18 cellular contexts compared by ENCODE assay signal in the genomic region with DNA sequence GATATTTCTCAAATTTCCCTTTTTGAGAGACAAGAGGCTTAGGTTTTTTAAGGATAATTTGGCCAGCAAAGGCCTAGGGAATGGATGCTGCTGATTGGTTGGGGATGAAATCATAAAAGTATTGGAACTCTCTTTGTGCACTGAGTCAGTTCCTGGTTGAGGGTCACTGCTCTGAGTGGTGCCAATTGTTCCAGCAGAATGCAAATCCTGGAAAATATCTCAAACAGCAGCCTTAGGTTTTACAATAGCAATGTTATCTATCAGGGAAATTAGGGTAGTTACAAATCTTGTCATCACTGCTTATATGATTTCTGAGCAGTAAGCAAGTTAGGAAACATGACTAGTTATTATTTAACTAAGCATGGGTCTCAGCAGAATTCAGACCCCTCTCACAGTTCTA.
"Had no signal": no experiment of that assay in that cellular context is flagged by ENCODE, and none has a peak within 500 bp of the region (broad histone marks: within the 10 kb centered on the region; RNA-seq: fewer than 3 reads in every experiment).

No MANE protein-coding gene starts in this region.

- H3K4me3 ChIP-seq: colonic mucosa, hepatocyte, prostate gland, right atrium auricular region, tibial artery had no signal

- DNase-seq: activated CD4-positive, alpha-beta T cell treated with anti-CD3 and anti-CD28 coated beads, Interleukin-2, amount 10 ng/mL, durations not matched to agents 7 days and 5 days; activated CD8-positive, alpha-beta T cell treated with anti-CD3 and anti-CD28 coated beads, Interleukin-2, amount 10 ng/mL, durations not matched to agents 7 days and 5 days; activated gamma-delta T cell treated with Interleukin-2 at 50 U/mL for 16 hours; activated T-cell treated with anti-CD3 and anti-CD28 coated beads, Interleukin-2, amount 50 U/mL, for 1 hour; colonic mucosa; foreskin melanocyte; glutamatergic neuron; left cardiac atrium; stimulated activated CD4-positive, alpha-beta T cell treated with anti-CD3 and anti-CD28 coated beads, Interleukin-12 subunit alpha, Interleukin-12 subunit beta, amount 100 ng/mL, for 4 hours; stimulated activated CD4-positive, alpha-beta T cell treated with anti-CD3 and anti-CD28 coated beads, Interleukin-4, amount 100 ng/mL, for 4 hours; stimulated activated naive CD8-positive, alpha-beta T cell treated with anti-CD3 and anti-CD28 coated beads, Interleukin-15, Interleukin-2, amounts not matched to agents 100 U/mL and 50 U/mL, for 24 hours; T-helper 2 cell; tibial artery had no signal

- ATAC-seq: activated CD4-positive, CD25-positive, alpha-beta regulatory T cell treated with anti-CD3 and anti-CD28 coated beads, Interleukin-2, amount 50 U/mL, for 24 hours; activated CD8-positive, alpha-beta T cell treated with anti-CD3 and anti-CD28 coated beads, Interleukin-2, amount 10 ng/mL, durations not matched to agents 7 days and 5 days; left cardiac atrium; natural killer cell treated with Interleukin-12 subunit alpha and Interleukin-12 subunit beta and Interleukin-15 and Interleukin-18, amount 100 ng/mL, for 72 hours; stimulated activated naive CD8-positive, alpha-beta T cell treated with anti-CD3 and anti-CD28 coated beads, Interleukin-15, Interleukin-2, amounts not matched to agents 100 U/mL and 50 U/mL, for 24 hours had no signal
